ENCODE assay signal across 20 cellular contexts in genomic region chr13:113051641-113052040, GRCh38. TPM values are rescaled to one million over a fixed set of nuclear protein-coding genes. Genes with fewer than 3 reads are reported as not detected.
"Had no signal": no experiment of that assay in that cellular context is flagged by ENCODE, and none has a peak within 500 bp of the region (broad histone marks: within the 10 kb centered on the region; RNA-seq: fewer than 3 reads in every experiment).

No MANE protein-coding gene starts in this region.

- H3K36me3 ChIP-seq: right atrium auricular region, thoracic aorta had no signal

- H3K4me1 Mint-ChIP-seq: stimulated activated memory B cell treated with anti-CD40 and anti-IgM and Interleukin-4, amounts not matched to agents 10 μg/mL and 1 μg/mL and 100 μg/mL, for 72 hours had no signal

- H3K27ac Mint-ChIP-seq: naive thymus-derived CD4-positive, alpha-beta T cell; stimulated activated memory B cell treated with anti-CD40 and anti-IgM and Interleukin-4, amounts not matched to agents 10 μg/mL and 1 μg/mL and 100 μg/mL, for 72 hours; stimulated activated naive CD8-positive, alpha-beta T cell treated with anti-CD3 and anti-CD28 coated beads, Interleukin-15, Interleukin-2, amounts not matched to agents 100 ng/mL and 50 ng/mL, for 24 hours had no signal

- DNase-seq: caudate nucleus; effector CD8-positive, alpha-beta T cell; hypothalamus; islet precursor cell; left ventricle myocardium inferior; mammary epithelial cell; naive thymus-derived CD4-positive, alpha-beta T cell; small intestine; stimulated activated CD4-positive, alpha-beta T cell treated with anti-CD3 and anti-CD28 coated beads, Interleukin-4, amount 100 ng/mL, for 1 hour; trophoblast cell had no signal

- H3K9me3 ChIP-seq: heart right ventricle, left ventricle myocardium inferior, right atrium auricular region, thoracic aorta had no signal

- FAIRE-seq: frontal cortex, small intestine had no signal

- H3K27me3 Mint-ChIP-seq: naive thymus-derived CD4-positive, alpha-beta T cell; stimulated activated memory B cell treated with anti-CD40 and anti-IgM and Interleukin-4, amounts not matched to agents 10 μg/mL and 1 μg/mL and 100 μg/mL, for 72 hours; stimulated activated naive CD8-positive, alpha-beta T cell treated with anti-CD3 and anti-CD28 coated beads, Interleukin-15, Interleukin-2, amounts not matched to agents 100 ng/mL and 50 ng/mL, for 24 hours had no signal

- H3K27me3 ChIP-seq: right atrium auricular region had no signal

- H3K36me3 Mint-ChIP-seq: stimulated activated memory B cell treated with anti-CD40 and anti-IgM and Interleukin-4, amounts not matched to agents 10 μg/mL and 1 μg/mL and 100 μg/mL, for 72 hours had no signal

- H3K4me3 Mint-ChIP-seq: naive thymus-derived CD4-positive, alpha-beta T cell; stimulated activated memory B cell treated with anti-CD40 and anti-IgM and Interleukin-4, amounts not matched to agents 10 μg/mL and 1 μg/mL and 100 μg/mL, for 72 hours; stimulated activated naive CD8-positive, alpha-beta T cell treated with anti-CD3 and anti-CD28 coated beads, Interleukin-15, Interleukin-2, amounts not matched to agents 100 ng/mL and 50 ng/mL, for 24 hours had no signal

- H3K9me3 Mint-ChIP-seq: naive thymus-derived CD4-positive, alpha-beta T cell; stimulated activated naive CD8-positive, alpha-beta T cell treated with anti-CD3 and anti-CD28 coated beads, Interleukin-15, Interleukin-2, amounts not matched to agents 100 ng/mL and 50 ng/mL, for 24 hours had no signal

- H3K27ac ChIP-seq: coronary artery, heart right ventricle, left ventricle myocardium inferior, right atrium auricular region, thoracic aorta had no signal

- ATAC-seq: heart right ventricle; naive thymus-derived CD4-positive, alpha-beta T cell; stimulated activated memory B cell treated with anti-CD40 and anti-IgM and Interleukin-4, amounts not matched to agents 10 μg/mL and 1 μg/mL and 100 μg/mL, for 72 hours had no signal

RNA-seq across cellular contexts. Expression of gene F7, which starts 54.0 kb away (rescaled TPM):
- total RNA-seq: dermis microvascular lymphatic vessel endothelial cell, glomerular endothelial cell, left ventricle myocardium inferior, mammary epithelial cell, osteocyte, thoracic aorta had no signal
- polyA plus RNA-seq: mammary epithelial cell; naive thymus-derived CD4-positive, alpha-beta T cell had no signal
